ENCODE assay signal across 26 cellular contexts in the genomic region with DNA sequence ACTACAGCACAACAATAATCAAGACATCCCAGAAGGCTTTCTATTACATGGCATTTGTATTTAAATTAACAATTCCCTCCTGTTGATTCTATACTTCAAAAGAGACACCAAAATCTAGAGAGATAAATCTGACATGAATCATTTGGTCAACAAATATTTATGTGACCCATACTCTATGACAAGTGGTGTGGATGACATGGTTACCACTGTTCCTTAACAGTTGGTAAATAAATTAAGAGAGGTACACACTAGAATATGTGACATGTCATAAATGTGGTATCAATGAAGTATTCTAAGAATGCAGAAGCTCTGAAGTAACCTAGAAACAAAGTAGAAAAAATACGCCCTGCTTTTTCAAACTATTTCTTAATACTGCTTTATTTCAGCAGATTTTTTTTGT.
DNase-seq lines count a peak whose midpoint lies in the region; ATAC-seq and TF ChIP-seq lines count a peak whose summit lies in the region.
"Had no signal": no experiment of that assay in that cellular context is flagged by ENCODE, and none has a peak within 500 bp of the region (broad histone marks: within the 10 kb centered on the region; RNA-seq: fewer than 3 reads in every experiment).

No MANE protein-coding gene starts in this region.

- no peak for ATAC-seq in HG02798 (IDR thresholded peaks at IDR 0.05; ENCODE audit: poor library complexity, unreplicated experiment)
- ATAC-seq: activated naive CD8-positive, alpha-beta T cell treated with anti-CD3 and anti-CD28 coated beads, Interleukin-2, amount 50 U/mL, for 24 hours; K562; lower lobe of right lung; Panc1 had no signal

- H3K9me3 ChIP-seq in ovary, result no peaks in the 10 kb centered on the region
- H3K9me3 ChIP-seq: breast epithelium, esophagus muscularis mucosa, lower lobe of right lung had no signal

- TF ChIP-seq POLR2A in ovary (IDR thresholded peaks at IDR 0.05), result no peak

- no peaks in the 10 kb centered on the region for H3K27me3 ChIP-seq in ovary
- H3K27me3 ChIP-seq: breast epithelium, esophagus muscularis mucosa had no signal

- H3K27ac ChIP-seq in ovary, result no peak overlapping the region
- H3K27ac ChIP-seq: breast epithelium, esophagus muscularis mucosa, lower lobe of right lung, skin epidermis had no signal

- intact Hi-C loops in ovary (cut with DNase I), result loop anchor here in 2 of 4 donors (10.0 kb wide), 2 partner anchors 646 to 1016 kb away; no protein-coding TSS in a partner anchor

- peaks cover 2% of the 10 kb centered on the region for H3K4me1 ChIP-seq in ovary (ENCODE audit: insufficient read depth)
- H3K4me1 ChIP-seq: breast epithelium, lower lobe of right lung had no signal

- no peak overlapping the region for H3K4me3 ChIP-seq in ovary
- H3K4me3 ChIP-seq: breast epithelium, esophagus muscularis mucosa, K562, lower lobe of right lung, skin epidermis had no signal

- TF ChIP-seq EP300 in ovary (IDR thresholded peaks at IDR 0.05), result no peak

- no peak for TF ChIP-seq CTCF in ovary (IDR thresholded peaks at IDR 0.05)

- no peaks in the 10 kb centered on the region for H3K36me3 ChIP-seq in ovary
- H3K36me3 ChIP-seq: breast epithelium, esophagus muscularis mucosa, lower lobe of right lung had no signal

- WGBS in ovary, 3 donors, result 81 to 86% (median 84%) methylated on average over 1 of the region's 1 CpG

- peak; percentile 73 for DNase-seq in EL
- peak; percentile 53 for DNase-seq in M059J (ENCODE audit: low read depth)
- peak; percentile 29 for DNase-seq in fibroblast of gingiva (ENCODE audit: low read depth)
- DNase-seq in renal cortical epithelial cell (ENCODE audit: low read depth), result peak; percentile 8
- DNase-seq in COLO668 (lab: John Stamatoyannopoulos, UW; ENCODE audit: unreplicated experiment), result no peak
- no peak for DNase-seq in ovary
- DNase-seq: activated CD4-positive, alpha-beta memory T cell treated with anti-CD3 and anti-CD28 coated beads, Interleukin-2, amount 10 ng/mL, durations not matched to agents 7 days and 5 days; activated CD4-positive, CD25-positive, alpha-beta regulatory T cell treated with anti-CD3 and anti-CD28 coated beads, Interleukin-2, amount 50 U/mL, for 72 hours; activated effector memory CD4-positive, alpha-beta T cell treated with Interleukin-2 at 50 U/mL for 16 hours; activated naive CD8-positive, alpha-beta T cell treated with anti-CD3 and anti-CD28 coated beads, Interleukin-2, amount 50 U/mL, for 24 hours; cortex of kidney; DMS79 treated with DMSO at 0.1 percent for 48 hours; endodermal cell; lower lobe of right lung; MM.1S; NCI-H1694; NCI-H2171 treated with DMSO at 0.1 percent for 48 hours; NCI-H524 treated with DMSO at 0.1 percent for 48 hours; SIG-M5; T-helper 1 cell had no signal

Comparison
In these comparisons a context has a peak if more than half of its experiments do, and no peak if none do; other contexts are left out.
1. DNase-seq: peak in EL (single experiment), M059J (single experiment), fibroblast of gingiva (single experiment) and renal cortical epithelial cell (single experiment); none in COLO668 (single experiment) and ovary (0 of 5).